ENCODE assay signal across 10 cellular contexts in the genomic region with DNA sequence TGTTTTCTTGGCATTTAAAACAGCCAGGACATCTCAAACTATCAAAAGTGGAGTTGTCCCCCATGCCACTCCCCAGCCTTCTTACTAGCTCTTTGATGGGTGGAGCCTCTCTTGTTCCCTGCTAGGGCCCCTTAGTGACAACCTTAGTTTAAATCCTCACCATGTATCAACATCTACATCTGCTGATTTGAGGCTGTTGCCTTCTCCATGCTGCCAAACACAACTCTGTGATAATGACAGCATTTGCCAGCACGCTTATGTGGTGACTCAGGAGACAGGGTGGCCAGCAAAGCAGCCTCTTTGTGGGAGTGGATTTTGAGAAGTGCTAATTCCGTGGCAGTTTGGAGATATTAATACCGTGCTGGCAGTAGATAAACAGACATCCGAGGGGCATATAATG.
A peak's percentile ranks its signal among the peaks of the same experiment; 100 is the strongest.
DNase-seq lines count a peak whose midpoint lies in the region; ATAC-seq, FAIRE-seq and TF ChIP-seq lines count a peak whose summit lies in the region.
"Had no signal": no experiment of that assay in that cellular context is flagged by ENCODE, and none has a peak within 500 bp of the region (broad histone marks: within the 10 kb centered on the region; RNA-seq: fewer than 3 reads in every experiment).

No MANE protein-coding gene starts in this region.

- H3K27ac ChIP-seq in breast epithelium = no peak overlapping the region
- H3K27ac ChIP-seq in body of pancreas = peak overlapping the region in 2 of 4 donors; percentile 55 to 65
- no peak overlapping the region for H3K27ac ChIP-seq in aorta (ENCODE audit: low read depth in 1 of 2, low read length in 2 of 2)
- H3K27ac ChIP-seq in HepG2 (ENCODE audit: extremely low read length, insufficient read depth, low read length) = no peak overlapping the region

- peak; percentile 54 for DNase-seq in MCF 10A (ENCODE audit: unreplicated experiment)
- DNase-seq in breast epithelium (ENCODE audit: low spot score in 2 of 2) = no peak
- peak; percentile 28 to 57 (median 34) for DNase-seq in body of pancreas
- DNase-seq in islet precursor cell = peak; percentile 86
- peak in 1 of 2 donors; percentile 55 for DNase-seq in aorta
- DNase-seq in activated CD4-positive, alpha-beta T cell treated with anti-CD3 and anti-CD28 coated beads, Interleukin-2, amount 50 U/mL, for 1 hour = no peak
- no peak for DNase-seq in HepG2 (ENCODE audit: low spot score)
- DNase-seq: activated T-cell treated with anti-CD3 and anti-CD28 coated beads, Interleukin-2, amount 50 U/mL, for 24 hours; NCI-H187 treated with DMSO at 0.1 percent for 48 hours had no signal

- no peaks in the 10 kb centered on the region for H3K36me3 ChIP-seq in breast epithelium
- peaks cover 4 to 9% of the 10 kb centered on the region in 2 donors for H3K36me3 ChIP-seq in body of pancreas (replicated peaks in 1 of 2; ENCODE audit: insufficient read depth in 1 of 2, low read depth in 2 of 2)
- peaks cover 0 to 2% of the 10 kb centered on the region in 2 donors for H3K36me3 ChIP-seq in aorta (ENCODE audit: control insufficient read depth in 1 of 2, insufficient read depth in 2 of 2, low read length in 1 of 2)
- peaks cover 17 to 61% of the 10 kb centered on the region in 2 experiments for H3K36me3 ChIP-seq in HepG2 (replicated peaks in 1 of 2; ENCODE audit: control insufficient read depth in 1 of 2, insufficient read depth in 2 of 2, low read length in 2 of 2)

- in situ Hi-C loops in HepG2 (cut with HindIII; ENCODE audit: extremely low pct_ligation_motif_present, low pct_unique_long_range_greater_than_20kb) = no loop called here

- no peak overlapping the region for H2AFZ ChIP-seq in HepG2 (ENCODE audit: low read length)

- H3K4me1 ChIP-seq in breast epithelium (no peaks in the 10 kb centered on the region), body of pancreas (peaks cover 61% of the 10 kb centered on the region), aorta (ENCODE audit: control insufficient read depth in 1 of 2, insufficient read depth in 2 of 2, low read length in 2 of 2) (peaks cover 8 to 15% of the 10 kb centered on the region in 2 donors), HepG2 (ENCODE audit: insufficient read depth, low read length) (peaks cover 7% of the 10 kb centered on the region; the same call in 1 of the 2 replicates)

- H3K9me3 ChIP-seq in breast epithelium = no peaks in the 10 kb centered on the region
- no peaks in the 10 kb centered on the region for H3K9me3 ChIP-seq in body of pancreas
- H3K9me3 ChIP-seq in aorta (ENCODE audit: control insufficient read depth, low read length) = no peaks in the 10 kb centered on the region
- H3K9me3 ChIP-seq in HepG2 (ENCODE audit: low read length) = no peaks in the 10 kb centered on the region

- 0 out of 2 replicates have a peak, but pooled peaks cover 7% of the 10 kb centered on the region for H4K20me1 ChIP-seq in HepG2 (ENCODE audit: insufficient read depth, low read length)

- TF ChIP-seq EP300 in HepG2 (IDR thresholded peaks at IDR 0.05; ENCODE audit: low read depth in 2 of 2, low read length in 2 of 2) = no peak
- no peak for TF ChIP-seq EP300 in HepG2 (CRISPR knock-in tag; IDR thresholded peaks at IDR 0.05; ENCODE audit: borderline replicate concordance)

- peaks cover 20% of the 10 kb centered on the region for H3K4me1 Mint-ChIP-seq in MCF 10A (ENCODE audit: insufficient read depth, unreplicated experiment)

- TF ChIP-seq POLR2A in breast epithelium (IDR thresholded peaks at IDR 0.05) (no peak), body of pancreas (IDR thresholded peaks at IDR 0.05) (no peak), HepG2 (IDR thresholded peaks at IDR 0.05; ENCODE audit: insufficient read depth in 1 of 2, low read depth in 2 of 2, low read length in 2 of 2) (no peak)

- H3K27ac Mint-ChIP-seq in MCF 10A (ENCODE audit: low read depth, unreplicated experiment) = peak overlapping the region; percentile 0
- H3K27ac Mint-ChIP-seq: activated T-cell treated with anti-CD3 and anti-CD28 coated beads, Interleukin-2, amount 50 U/mL, for 24 hours had no signal

- no TSS peak for BruUV-seq in MCF 10A (replicated peaks; lab: Mats Ljungman, UMichigan)
- no TSS peak for BruUV-seq in HepG2 (replicated peaks; lab: Mats Ljungman, UMichigan)

- H3K9ac ChIP-seq in HepG2 (ENCODE audit: insufficient read depth, low read depth, low read length) = no peak overlapping the region

- no peak for FAIRE-seq in HepG2 (lab: Jason Lieb, UNC)

- TF ChIP-seq RAD21 in HepG2 (CRISPR knock-in tag; IDR thresholded peaks at IDR 0.05) = no peak

- ATAC-seq in body of pancreas (peak; percentile 60), aorta (ENCODE audit: low FRiP score) (peak; percentile 77), HepG2 (no peak), GM18498 (IDR thresholded peaks at IDR 0.05; ENCODE audit: unreplicated experiment) (no peak)

- no peaks in the 10 kb centered on the region for H3K27me3 Mint-ChIP-seq in MCF 10A (ENCODE audit: insufficient read depth, unreplicated experiment)
- H3K27me3 Mint-ChIP-seq: activated T-cell treated with anti-CD3 and anti-CD28 coated beads, Interleukin-2, amount 50 U/mL, for 24 hours had no signal

- 34 to 41% methylated on average over 4 of the region's 4 CpGs for WGBS in body of pancreas, 2 donors
- 0 to 4% methylated on average over 4 of the region's 4 CpGs for WGBS in aorta, 2 donors
- WGBS in HepG2 (ENCODE audit: low lambda C conversion rate) = 98% methylated on average over 4 of the region's 4 CpGs

- H3K79me2 ChIP-seq in HepG2 (ENCODE audit: insufficient read depth, low read length) = no peaks in the 10 kb centered on the region

- peaks cover 5% of the 10 kb centered on the region for H3K9me3 Mint-ChIP-seq in MCF 10A (ENCODE audit: unreplicated experiment)
- H3K9me3 Mint-ChIP-seq: activated T-cell treated with anti-CD3 and anti-CD28 coated beads, Interleukin-2, amount 50 U/mL, for 24 hours had no signal

- peaks cover 53% of the 10 kb centered on the region for H3K36me3 Mint-ChIP-seq in MCF 10A (ENCODE audit: insufficient read depth, unreplicated experiment)

- POLR2A ChIA-PET in MCF 10A (lab: Yijun Ruan, JAX) = no interaction called here
- POLR2A ChIA-PET in HepG2 (lab: Yijun Ruan, JAX) = no interaction called here

- no peak overlapping the region for H3K4me3 Mint-ChIP-seq in MCF 10A (ENCODE audit: unreplicated experiment)
- H3K4me3 Mint-ChIP-seq: activated T-cell treated with anti-CD3 and anti-CD28 coated beads, Interleukin-2, amount 50 U/mL, for 24 hours had no signal

- no peak for TF ChIP-seq CTCF in MCF 10A (IDR thresholded peaks at IDR 0.05; ENCODE audit: unreplicated experiment)
- TF ChIP-seq CTCF in breast epithelium (IDR thresholded peaks at IDR 0.05) = no peak
- TF ChIP-seq CTCF in body of pancreas (IDR thresholded peaks at IDR 0.05) = no peak
- no peak for TF ChIP-seq CTCF in HepG2 (CRISPR knock-in tag; IDR thresholded peaks at IDR 0.05)

- intact Hi-C loops in MCF 10A (cut with micrococcal nuclease) (no loop called here), breast epithelium (cut with DNase I; ENCODE audit: low total_unique reads) (no loop called here), body of pancreas (cut with DNase I) (no loop called here), aorta (cut with DNase I) (no loop called here), HepG2 (cut with micrococcal nuclease; ENCODE audit: unreplicated experiment) (no loop called here)

- H3K27me3 ChIP-seq in breast epithelium (no peaks in the 10 kb centered on the region), body of pancreas (no peaks in the 10 kb centered on the region), aorta (ENCODE audit: control insufficient read depth in 1 of 2, insufficient read depth in 2 of 2, low read length in 1 of 2) (no peaks in the 10 kb centered on the region), HepG2 (ENCODE audit: control insufficient read depth in 1 of 2, insufficient read depth in 2 of 2, low read length in 2 of 2) (no peaks in the 10 kb centered on the region)

- no peak overlapping the region for H3K4me2 ChIP-seq in HepG2 (ENCODE audit: low read depth, low read length)

- H3K4me3 ChIP-seq in breast epithelium (no peak overlapping the region), body of pancreas (no peak overlapping the region), aorta (ENCODE audit: low read length in 2 of 2) (no peak overlapping the region), HepG2 (replicated peaks in 1 of 3; ENCODE audit: insufficient read depth in 1 of 3, low read depth in 2 of 3, low read length in 3 of 3) (no peak overlapping the region)

- CTCF ChIA-PET in MCF 10A (lab: Yijun Ruan, JAX) = interaction anchor here (0.6 to 1.1 kb wide), 5 partner anchors 16 to 360 kb away, joined by 3 to 5 read pairs (median 4); no protein-coding TSS in a partner anchor
- CTCF ChIA-PET in HepG2 (lab: Yijun Ruan, JAX; ENCODE audit: low intra/inter-chr PET ratio, low total read pairs) = no interaction called here

TF ChIP-seq in HepG2, 621 proteins besides CTCF, POLR2A, EP300 and RAD21:
- TF ChIP-seq FIP1L1 (IDR thresholded peaks at IDR 0.05; ENCODE audit: borderline replicate concordance, insufficient read depth, low read depth, low read length) (no peak), KLF9 (CRISPR knock-in tag; IDR thresholded peaks at IDR 0.05; ENCODE audit: low read depth) (no peak), CENPX (CRISPR knock-in tag; IDR thresholded peaks at IDR 0.05) (no peak)

Comparison
In these comparisons a context has a peak if more than half of its experiments do, and no peak if none do; other contexts are left out.
1. DNase-seq: peak in MCF 10A (single experiment), body of pancreas (4 of 4) and islet precursor cell (single experiment); none in breast epithelium (0 of 2), activated CD4-positive, alpha-beta T cell treated with anti-CD3 and anti-CD28 coated beads, Interleukin-2, amount 50 U/mL, for 1 hour (single experiment) and HepG2 (single experiment).
2. ATAC-seq: peak in body of pancreas (single experiment) and aorta (single experiment); none in HepG2 (single experiment) and GM18498 (single experiment).